ENCODE assay signal across 17 cellular contexts in genomic region chr3:128780438-128780837, GRCh38. TPM values are rescaled to one million over a fixed set of nuclear protein-coding genes. Genes with fewer than 3 reads are reported as not detected.
A peak's percentile ranks its signal among the peaks of the same experiment; 100 is the strongest.
DNase-seq lines count a peak whose midpoint lies in the region; ATAC-seq and TF ChIP-seq lines count a peak whose summit lies in the region.
"Had no signal": no experiment of that assay in that cellular context is flagged by ENCODE, and none has a peak within 500 bp of the region (broad histone marks: within the 10 kb centered on the region; RNA-seq: fewer than 3 reads in every experiment).

No MANE protein-coding gene starts in this region.

- H3K27ac ChIP-seq in HUES48 (ENCODE audit: low read depth, low read length) (peak overlapping the region; percentile 37), right atrium auricular region (peak overlapping the region; percentile 74 to 75), skeletal muscle tissue (ENCODE audit: low read depth, low read length) (peak overlapping the region; percentile 77), GM23338 (ENCODE audit: low read depth) (no peak overlapping the region)
- H3K27ac ChIP-seq: BLaER1 treated with 17β-estradiol and CSF1 and Interleukin-3, amounts not matched to agents 10 nM and 100 nM; RWPE1; vagina had no signal

- H3K27ac Mint-ChIP-seq in activated T-cell treated with anti-CD3 and anti-CD28 coated beads, Interleukin-2, amount 50 U/mL, for 72 hours: peak overlapping the region; percentile 9
- H3K27ac Mint-ChIP-seq in GM23338: no peak overlapping the region

- no peaks in the 10 kb centered on the region for H3F3A ChIP-seq in GM23338 (replicated peaks; ENCODE audit: low read depth)

- H3K27me3 ChIP-seq in HUES48 (ENCODE audit: control insufficient read depth, insufficient read depth, low read length) (no peaks in the 10 kb centered on the region), right atrium auricular region (no peaks in the 10 kb centered on the region), skeletal muscle tissue (ENCODE audit: control insufficient read depth in 3 of 3, insufficient read depth in 3 of 3, low read length in 3 of 3) (no peaks in the 10 kb centered on the region), GM23338 (ENCODE audit: insufficient read depth) (no peaks in the 10 kb centered on the region)
- H3K27me3 ChIP-seq: BLaER1 treated with 17β-estradiol and CSF1 and Interleukin-3, amounts not matched to agents 10 nM and 100 nM; gastroesophageal sphincter; vagina had no signal

- no peak overlapping the region for H2AFZ ChIP-seq in GM23338

- DNase-seq in activated T-cell treated with anti-CD3 and anti-CD28 coated beads, Interleukin-2, amount 50 U/mL, for 72 hours: no peak
- no peak for DNase-seq in activated T-cell treated with anti-CD3 and anti-CD28 coated beads, Interleukin-2, amount 50 U/mL, for 1 hour
- no peak for DNase-seq in right atrium auricular region (ENCODE audit: low spot score)
- no peak for DNase-seq in GM23338 (ENCODE audit: low spot score)
- DNase-seq: activated CD4-positive, CD25-positive, alpha-beta regulatory T cell treated with anti-CD3 and anti-CD28 coated beads, Interleukin-2, amount 50 U/mL, for 72 hours; cerebellar nuclear complex; effector CD4-positive, alpha-beta T cell; stimulated activated CD4-positive, alpha-beta T cell treated with anti-CD3 and anti-CD28 coated beads, Interleukin-4, amount 100 ng/mL, for 4 hours had no signal

- H3K4me3 ChIP-seq in HUES48 (ENCODE audit: low read depth, low read length) (no peak overlapping the region), right atrium auricular region (no peak overlapping the region), skeletal muscle tissue (ENCODE audit: low read length in 3 of 3) (peak overlapping the region in 1 of 3 donors; percentile 6), GM23338 (no peak overlapping the region)
- H3K4me3 ChIP-seq: BLaER1 treated with 17β-estradiol and CSF1 and Interleukin-3, amounts not matched to agents 10 nM and 100 nM; gastroesophageal sphincter; vagina had no signal

- peaks cover 80% of the 10 kb centered on the region for H4K20me1 ChIP-seq in GM23338 (replicated peaks; ENCODE audit: insufficient read depth)

- H3K4me1 Mint-ChIP-seq in activated T-cell treated with anti-CD3 and anti-CD28 coated beads, Interleukin-2, amount 50 U/mL, for 72 hours (ENCODE audit: low read depth): peaks cover 94% of the 10 kb centered on the region
- H3K4me1 Mint-ChIP-seq in GM23338: peaks cover 36% of the 10 kb centered on the region

- H3K4me1 ChIP-seq in HUES48 (ENCODE audit: control insufficient read depth, insufficient read depth, low read length): peaks cover 27% of the 10 kb centered on the region
- H3K4me1 ChIP-seq in right atrium auricular region: peaks cover 0 to 74% of the 10 kb centered on the region in 2 donors
- H3K4me1 ChIP-seq in skeletal muscle tissue (ENCODE audit: control insufficient read depth in 3 of 3, insufficient read depth in 3 of 3, low read length in 3 of 3): peaks cover 56 to 85% (median 70%) of the 10 kb centered on the region in 3 donors
- peaks cover 30% of the 10 kb centered on the region for H3K4me1 ChIP-seq in GM23338 (ENCODE audit: insufficient read depth)

- no peak overlapping the region for H3K4me3 Mint-ChIP-seq in activated T-cell treated with anti-CD3 and anti-CD28 coated beads, Interleukin-2, amount 50 U/mL, for 72 hours
- H3K4me3 Mint-ChIP-seq in GM23338: no peak overlapping the region

- peaks cover 93% of the 10 kb centered on the region for H3K79me2 ChIP-seq in GM23338 (replicated peaks; ENCODE audit: insufficient read depth)

- no peaks in the 10 kb centered on the region for H3K9me2 ChIP-seq in GM23338 (ENCODE audit: insufficient read depth)

- H3K9me3 ChIP-seq in HUES48 (ENCODE audit: control insufficient read depth, insufficient read depth, low read length): no peaks in the 10 kb centered on the region
- no peaks in the 10 kb centered on the region for H3K9me3 ChIP-seq in right atrium auricular region
- H3K9me3 ChIP-seq in skeletal muscle tissue (ENCODE audit: control insufficient read depth in 3 of 3, low read length in 3 of 3): no peaks in the 10 kb centered on the region
- H3K9me3 ChIP-seq: gastroesophageal sphincter, vagina had no signal

- no peaks in the 10 kb centered on the region for H3K9me3 Mint-ChIP-seq in activated T-cell treated with anti-CD3 and anti-CD28 coated beads, Interleukin-2, amount 50 U/mL, for 72 hours
- H3K9me3 Mint-ChIP-seq in GM23338: no peaks in the 10 kb centered on the region

- H3K27me3 Mint-ChIP-seq in activated T-cell treated with anti-CD3 and anti-CD28 coated beads, Interleukin-2, amount 50 U/mL, for 72 hours (ENCODE audit: low read depth): no peaks in the 10 kb centered on the region
- H3K27me3 Mint-ChIP-seq in GM23338 (ENCODE audit: insufficient read depth, low read depth, poor library complexity): peaks cover 9% of the 10 kb centered on the region

- ATAC-seq in activated T-cell treated with anti-CD3 and anti-CD28 coated beads, Interleukin-2, amount 50 U/mL, for 72 hours (replicated peaks in 1 of 2): no peak
- no peak for ATAC-seq in GM21367 (IDR thresholded peaks at IDR 0.05; ENCODE audit: unreplicated experiment)
- no peak for ATAC-seq in HG03442 (IDR thresholded peaks at IDR 0.05; ENCODE audit: unreplicated experiment)
- no peak for ATAC-seq in GM23338
- ATAC-seq: esophagus mucosa, gastroesophageal sphincter had no signal

- no peak for TF ChIP-seq CTCF in right atrium auricular region (IDR thresholded peaks at IDR 0.05)
- no peak for TF ChIP-seq CTCF in GM23338 (conservative IDR thresholded peaks at IDR 0.05; ENCODE audit: low read depth in 2 of 2)

- H3K36me3 ChIP-seq in HUES48 (ENCODE audit: control insufficient read depth, insufficient read depth, low read length) (peaks cover 3% of the 10 kb centered on the region; the same call in 1 of the 2 replicates), right atrium auricular region (no peaks in the 10 kb centered on the region), skeletal muscle tissue (ENCODE audit: control insufficient read depth in 3 of 3, insufficient read depth in 3 of 3, low read length in 3 of 3) (no peaks in the 10 kb centered on the region), GM23338 (ENCODE audit: insufficient read depth) (no peaks in the 10 kb centered on the region)
- H3K36me3 ChIP-seq: gastroesophageal sphincter, vagina had no signal

- no peak overlapping the region for H3K4me2 ChIP-seq in GM23338

- no peak overlapping the region for H3K9ac ChIP-seq in HUES48 (ENCODE audit: low read depth, low read length)
- H3K9ac ChIP-seq in skeletal muscle tissue (ENCODE audit: low read depth in 1 of 3, low read length in 3 of 3): peak overlapping the region in 2 of 3 donors; percentile 10 to 69
- H3K9ac ChIP-seq: BLaER1 treated with 17β-estradiol and CSF1 and Interleukin-3, amounts not matched to agents 10 nM and 100 nM had no signal

- H3K36me3 Mint-ChIP-seq in activated T-cell treated with anti-CD3 and anti-CD28 coated beads, Interleukin-2, amount 50 U/mL, for 72 hours (ENCODE audit: insufficient read depth in 2 of 2): peaks cover 0 to 2% of the 10 kb centered on the region in 2 donors
- H3K36me3 Mint-ChIP-seq in GM23338 (ENCODE audit: low read depth): peaks cover 2% of the 10 kb centered on the region; the same call in 1 of the 3 replicates

TF ChIP-seq in GM23338, 12 proteins besides CTCF, POLR2A, EP300 and RAD21 (continues in another document):
- TF ChIP-seq POLR2AphosphoS5 (IDR thresholded peaks at IDR 0.05; ENCODE audit: low read depth): no peak
- no peak for TF ChIP-seq NANOG (IDR thresholded peaks at IDR 0.05; ENCODE audit: borderline replicate concordance)
- TF ChIP-seq JUNB (IDR thresholded peaks at IDR 0.05; ENCODE audit: unreplicated experiment): no peak
- TF ChIP-seq CREB1 (CRISPR knock-in tag; IDR thresholded peaks at IDR 0.05; ENCODE audit: low read depth): no peak

RNA-seq across cellular contexts. Expression of gene RAB7A, which starts 54.5 kb away (rescaled TPM):
- 100 to 1,000 TPM; 204 to 206 TPM for total RNA-seq in activated T-cell treated with anti-CD3 and anti-CD28 coated beads, Interleukin-2, amount 50 U/mL, for 72 hours
- 100 to 1,000 TPM; 123 to 135 TPM for total RNA-seq in right atrium auricular region
- 37.1 TPM for total RNA-seq in skeletal muscle tissue
- total RNA-seq in GM23338 (2014; rRNA removed; shearing (Covaris generic)): 79.5 and 89.8 TPM in 2 replicates
- polyA plus RNA-seq in GM23338 (2016; fragmentation: Nextera tagmentation; extraction: Ambion mirVana): 131 and 156 TPM in 2 replicates
